Comparison of ENCODE assay signal across 1 cellular context in the genomic region with DNA sequence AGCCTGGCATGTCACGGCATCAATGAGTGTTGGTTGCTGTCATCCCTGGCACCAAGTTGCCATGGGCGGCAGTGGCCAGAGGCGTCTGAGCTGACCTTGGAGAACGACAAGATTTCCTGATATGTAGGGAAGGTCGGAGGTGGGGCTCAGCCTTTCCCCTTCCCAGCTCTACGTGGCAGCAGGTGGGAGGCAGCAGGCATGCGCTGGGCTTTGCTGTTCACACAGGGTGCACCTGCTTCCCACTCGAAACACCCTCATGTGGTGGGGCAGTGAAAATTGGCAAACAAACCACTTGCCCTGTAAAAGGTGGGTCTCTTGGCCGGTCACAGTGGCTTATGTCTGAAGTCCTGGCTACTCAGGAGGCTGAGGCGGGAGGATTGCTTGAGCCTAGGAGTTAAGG.
TF ChIP-seq lines count a peak whose summit lies in the region.

No MANE protein-coding gene starts in this region.

TF ChIP-seq in IMR-90, 13 proteins besides CTCF, POLR2A, EP300 and RAD21 (continued from another document):
- TF ChIP-seq MAFK (IDR thresholded peaks at IDR 0.05; ENCODE audit: low read depth, low read length), result no peak
TF ChIP-seq in IMR-90: peak in this region for 0.
